ENCODE assay signal across 9 cellular contexts in genomic region chr11:17244046-17244445, GRCh38. TPM values are rescaled to one million over a fixed set of nuclear protein-coding genes. Genes with fewer than 3 reads are reported as not detected.
DNase-seq lines count a peak whose midpoint lies in the region; ATAC-seq and TF ChIP-seq lines count a peak whose summit lies in the region.
"Had no signal": no experiment of that assay in that cellular context is flagged by ENCODE, and none has a peak within 500 bp of the region (broad histone marks: within the 10 kb centered on the region; RNA-seq: fewer than 3 reads in every experiment).

No MANE protein-coding gene starts in this region.

- H3K9me3 ChIP-seq in MM.1S (replicated peaks; ENCODE audit: insufficient read depth, low read length) = no peaks in the 10 kb centered on the region

- H3K9me3 Mint-ChIP-seq in endothelial cell (ENCODE audit: unreplicated experiment) = no peaks in the 10 kb centered on the region

- H3K36me3 Mint-ChIP-seq in endothelial cell (ENCODE audit: low read depth, unreplicated experiment) = no peaks in the 10 kb centered on the region

- H2AFZ ChIP-seq in MM.1S (ENCODE audit: low read length) = no peak overlapping the region

- no peaks in the 10 kb centered on the region for H3K4me1 ChIP-seq in MM.1S (ENCODE audit: low read length)

- no peak overlapping the region for H3K4me2 ChIP-seq in MM.1S (ENCODE audit: low read depth, low read length)

- H3K36me3 ChIP-seq in MM.1S (replicated peaks; ENCODE audit: insufficient read depth, low read length) = no peaks in the 10 kb centered on the region

- H3F3A ChIP-seq in MM.1S (ENCODE audit: insufficient read depth, low read length) = no peaks in the 10 kb centered on the region

- peak; percentile 95 for ATAC-seq in GM19351 (IDR thresholded peaks at IDR 0.05; ENCODE audit: unreplicated experiment)
- ATAC-seq in HG02943 (IDR thresholded peaks at IDR 0.05; ENCODE audit: low read depth, unreplicated experiment) = peak; percentile 77

- H3K9ac ChIP-seq in MM.1S (ENCODE audit: low read length) = no peak overlapping the region

- H3K27me3 ChIP-seq in MM.1S (replicated peaks; ENCODE audit: insufficient read depth, low read length) = peaks cover 51% of the 10 kb centered on the region

- H3K4me3 ChIP-seq in MM.1S (ENCODE audit: low read length) = no peak overlapping the region

- no peaks in the 10 kb centered on the region for H3K9me2 ChIP-seq in MM.1S (replicated peaks; ENCODE audit: insufficient read depth, low read length)

- H3K27ac Mint-ChIP-seq in endothelial cell (ENCODE audit: unreplicated experiment) = no peak overlapping the region

- peaks cover 2% of the 10 kb centered on the region for H3K27me3 Mint-ChIP-seq in endothelial cell (ENCODE audit: unreplicated experiment)

- H3K27ac ChIP-seq in MM.1S (ENCODE audit: low read length) = no peak overlapping the region

- no peak overlapping the region for H3K4me3 Mint-ChIP-seq in endothelial cell (ENCODE audit: unreplicated experiment)

- peak; percentile 39 for DNase-seq in CD1c-positive myeloid dendritic cell (ENCODE audit: extremely low spot score)
- DNase-seq in MM.1S = peak; percentile 34
- no peak for DNase-seq in NCI-H226
- no peak for DNase-seq in endothelial cell (ENCODE audit: low spot score)
- no peak for DNase-seq in stimulated activated CD4-positive, alpha-beta T cell treated with anti-CD3 and anti-CD28 coated beads, Interleukin-4, amount 100 ng/mL, for 4 hours
- DNase-seq in GM19240 (ENCODE audit: insufficient read length, low spot score) = no peak
- DNase-seq: caudate nucleus had no signal

- no peaks in the 10 kb centered on the region for H3K4me1 Mint-ChIP-seq in endothelial cell (ENCODE audit: unreplicated experiment)

- TF ChIP-seq CTCF in MM.1S (IDR thresholded peaks at IDR 0.05; ENCODE audit: low read length) (no peak), endothelial cell (IDR thresholded peaks at IDR 0.05; ENCODE audit: unreplicated experiment) (no peak)

- H3K79me2 ChIP-seq in MM.1S (ENCODE audit: low read length) = no peaks in the 10 kb centered on the region

- no peaks in the 10 kb centered on the region for H4K20me1 ChIP-seq in MM.1S (ENCODE audit: insufficient read depth, low read length)

RNA-seq across cellular contexts. Expression of gene NUCB2, which starts 32.5 kb away (rescaled TPM):
- total RNA-seq in endothelial cell (ENCODE audit: unreplicated experiment) = 76.8 TPM

RNA-seq across cellular contexts. Expression of gene PIK3C2A, which starts 36.3 kb away (rescaled TPM):
- 84.6 TPM for total RNA-seq in endothelial cell (ENCODE audit: unreplicated experiment)

Comparison
In these comparisons a context has a peak if more than half of its experiments do, and no peak if none do; other contexts are left out.
1. DNase-seq: peak in CD1c-positive myeloid dendritic cell (single experiment) and MM.1S (single experiment); none in NCI-H226 (single experiment), endothelial cell (single experiment), stimulated activated CD4-positive, alpha-beta T cell treated with anti-CD3 and anti-CD28 coated beads, Interleukin-4, amount 100 ng/mL, for 4 hours (0 of 2) and GM19240 (single experiment).